In the genomic region with DNA sequence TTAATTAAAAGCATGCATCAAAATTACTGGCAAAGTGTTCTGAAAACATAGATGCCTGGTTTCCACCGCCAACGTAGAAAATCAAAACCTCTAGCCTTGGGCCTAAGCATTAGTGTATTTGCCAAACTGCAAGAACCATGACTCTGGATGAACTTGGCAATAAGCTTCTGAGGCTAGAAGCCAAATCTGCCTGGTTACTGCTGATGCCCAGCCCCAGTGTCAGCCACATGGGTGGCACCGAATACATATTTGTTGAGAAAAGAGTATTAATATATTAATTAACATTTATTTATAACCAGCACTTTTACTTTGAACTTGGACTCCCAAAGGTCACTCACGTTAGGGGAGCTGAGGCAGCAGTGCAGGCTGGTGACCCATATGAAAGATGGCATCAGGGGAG, we compare ENCODE assay signal across 23 cellular contexts.
A peak's percentile ranks its signal among the peaks of the same experiment; 100 is the strongest.
DNase-seq lines count a peak whose midpoint lies in the region; ATAC-seq, FAIRE-seq and TF ChIP-seq lines count a peak whose summit lies in the region.
"Had no signal": no experiment of that assay in that cellular context is flagged by ENCODE, and none has a peak within 500 bp of the region (broad histone marks: within the 10 kb centered on the region; RNA-seq: fewer than 3 reads in every experiment).

No MANE protein-coding gene starts in this region.

- no peak for TF ChIP-seq EP300 in HepG2 (IDR thresholded peaks at IDR 0.05; ENCODE audit: low read depth in 2 of 2, low read length in 2 of 2)
- TF ChIP-seq EP300 in HepG2 (CRISPR knock-in tag; IDR thresholded peaks at IDR 0.05; ENCODE audit: borderline replicate concordance), result no peak
- TF ChIP-seq EP300 in esophagus muscularis mucosa (IDR thresholded peaks at IDR 0.05), result no peak

- POLR2A ChIA-PET in HepG2 (lab: Yijun Ruan, JAX), result no interaction called here

- H3K27me3 ChIP-seq in HepG2 (ENCODE audit: control insufficient read depth in 1 of 2, insufficient read depth in 2 of 2, low read length in 2 of 2) (no peaks in the 10 kb centered on the region; a peak in 1 of 5 replicates), right lobe of liver (no peaks in the 10 kb centered on the region), esophagus muscularis mucosa (peaks cover 0 to 5% (median 0%) of the 10 kb centered on the region in 4 donors), adrenal gland (no peaks in the 10 kb centered on the region), tibial artery (no peaks in the 10 kb centered on the region)
- H3K27me3 ChIP-seq: BLaER1 had no signal

- DNase-seq in DMS 273 (lab: John Stamatoyannopoulos, UW; ENCODE audit: unreplicated experiment), result peak; percentile 79
- DNase-seq in DMS 273 treated with DMSO at 0.1 percent for 48 hours (lab: John Stamatoyannopoulos, UW), result no peak
- no peak for DNase-seq in HepG2 (ENCODE audit: low spot score)
- DNase-seq in right lobe of liver, result no peak
- DNase-seq in esophagus muscularis mucosa (ENCODE audit: extremely low spot score), result peak; percentile 55
- peak; percentile 25 for DNase-seq in osteocyte (ENCODE audit: extremely low spot score, unreplicated experiment)
- no peak for DNase-seq in adrenal gland
- DNase-seq in tibial artery, result no peak
- DNase-seq: Caco-2; CD4-positive, CD25-positive, alpha-beta regulatory T cell; CD8-positive, alpha-beta T cell; DND-41; GM23248; H9 had no signal

- no peak overlapping the region for H2AFZ ChIP-seq in HepG2 (ENCODE audit: low read length)
- H2AFZ ChIP-seq: GM23248 had no signal

- no peak for ATAC-seq in HepG2
- ATAC-seq in right lobe of liver, result no peak
- ATAC-seq: CD8-positive, alpha-beta T cell; HCT116 had no signal

- FAIRE-seq in HepG2 (lab: Jason Lieb, UNC), result no peak
- FAIRE-seq: A204.1, G401.6, GM12892, GM19239 had no signal

- no peak overlapping the region for H3K4me3 ChIP-seq in HepG2 (replicated peaks in 1 of 3; ENCODE audit: insufficient read depth in 1 of 3, low read depth in 2 of 3, low read length in 3 of 3)
- H3K4me3 ChIP-seq in right lobe of liver, result no peak overlapping the region
- H3K4me3 ChIP-seq in esophagus muscularis mucosa, result no peak overlapping the region
- no peak overlapping the region for H3K4me3 ChIP-seq in adrenal gland
- H3K4me3 ChIP-seq in tibial artery, result no peak overlapping the region
- H3K4me3 ChIP-seq: BLaER1, GM23248 had no signal

- H3K4me1 Mint-ChIP-seq in osteocyte (ENCODE audit: unreplicated experiment), result no peaks in the 10 kb centered on the region
- H3K4me1 Mint-ChIP-seq: B cell; CD4-positive, CD25-positive, alpha-beta regulatory T cell had no signal

- intact Hi-C loops in HepG2 (cut with micrococcal nuclease; ENCODE audit: unreplicated experiment), result no loop called here
- intact Hi-C loops in right lobe of liver (cut with DNase I), result no loop called here
- intact Hi-C loops in esophagus muscularis mucosa (cut with DNase I), result no loop called here
- intact Hi-C loops in adrenal gland (cut with DNase I), result no loop called here
- intact Hi-C loops in tibial artery (cut with DNase I; ENCODE audit: low total_unique reads), result no loop called here

- TF ChIP-seq CTCF in HepG2 (CRISPR knock-in tag; IDR thresholded peaks at IDR 0.05) (no peak), right lobe of liver (IDR thresholded peaks at IDR 0.05) (no peak), esophagus muscularis mucosa (IDR thresholded peaks at IDR 0.05) (no peak), osteocyte (IDR thresholded peaks at IDR 0.05) (no peak), adrenal gland (IDR thresholded peaks at IDR 0.05) (no peak), tibial artery (IDR thresholded peaks at IDR 0.05) (no peak)

- H3K27me3 Mint-ChIP-seq in osteocyte (ENCODE audit: unreplicated experiment), result no peaks in the 10 kb centered on the region
- H3K27me3 Mint-ChIP-seq: B cell had no signal

- H3K4me3 Mint-ChIP-seq in osteocyte (ENCODE audit: unreplicated experiment), result no peak overlapping the region
- H3K4me3 Mint-ChIP-seq: B cell; CD4-positive, CD25-positive, alpha-beta regulatory T cell; CD8-positive, alpha-beta T cell; H9 had no signal

- TF ChIP-seq RAD21 in HepG2 (CRISPR knock-in tag; IDR thresholded peaks at IDR 0.05), result no peak

- H3K4me1 ChIP-seq in HepG2 (ENCODE audit: insufficient read depth, low read length), result no peaks in the 10 kb centered on the region
- H3K4me1 ChIP-seq in right lobe of liver, result no peaks in the 10 kb centered on the region
- H3K4me1 ChIP-seq in esophagus muscularis mucosa, result no peaks in the 10 kb centered on the region
- H3K4me1 ChIP-seq in adrenal gland (replicated peaks in 1 of 2), result no peaks in the 10 kb centered on the region
- peaks cover 0 to 4% (median 0%) of the 10 kb centered on the region in 4 donors for H3K4me1 ChIP-seq in tibial artery
- H3K4me1 ChIP-seq: Caco-2 had no signal

- H4K20me1 ChIP-seq in HepG2 (ENCODE audit: insufficient read depth, low read length), result no peaks in the 10 kb centered on the region
- H4K20me1 ChIP-seq: BLaER1 had no signal

- H3K9ac ChIP-seq in HepG2 (ENCODE audit: insufficient read depth, low read depth, low read length), result no peak overlapping the region
- H3K9ac ChIP-seq: BLaER1, GM23248 had no signal

- in situ Hi-C loops in HepG2 (cut with HindIII; ENCODE audit: extremely low pct_ligation_motif_present, low pct_unique_long_range_greater_than_20kb), result no loop called here

- H3K9me3 ChIP-seq in HepG2 (ENCODE audit: low read length) (no peaks in the 10 kb centered on the region), right lobe of liver (no peaks in the 10 kb centered on the region), esophagus muscularis mucosa (no peaks in the 10 kb centered on the region), adrenal gland (replicated peaks in 1 of 3) (no peaks in the 10 kb centered on the region), tibial artery (no peaks in the 10 kb centered on the region)
- H3K9me3 ChIP-seq: BLaER1, Caco-2 had no signal

- H3K36me3 Mint-ChIP-seq in osteocyte (ENCODE audit: unreplicated experiment), result no peaks in the 10 kb centered on the region
- H3K36me3 Mint-ChIP-seq: CD4-positive, CD25-positive, alpha-beta regulatory T cell; CD8-positive, alpha-beta T cell had no signal

- WGBS in HepG2 (ENCODE audit: low lambda C conversion rate), result 1% methylated on average over 4 of the region's 4 CpGs
- WGBS in right lobe of liver (ENCODE audit: insufficient coverage, low coverage, low lambda C conversion rate, missing lambda C conversion rate), result 72% methylated on average over 4 of the region's 4 CpGs
- 87% methylated on average over 4 of the region's 4 CpGs for WGBS in esophagus muscularis mucosa
- WGBS in adrenal gland, 4 donors, result 79 to 88% (median 83%) methylated on average over 4 of the region's 4 CpGs

- TF ChIP-seq POLR2A in HepG2 (IDR thresholded peaks at IDR 0.05; ENCODE audit: insufficient read depth in 1 of 2, low read depth in 2 of 2, low read length in 2 of 2), result no peak
- no peak for TF ChIP-seq POLR2A in right lobe of liver (IDR thresholded peaks at IDR 0.05)
- no peak for TF ChIP-seq POLR2A in esophagus muscularis mucosa (IDR thresholded peaks at IDR 0.05; ENCODE audit: low read depth)
- TF ChIP-seq POLR2A in adrenal gland (IDR thresholded peaks at IDR 0.05), result no peak

- no peak overlapping the region for H3K4me2 ChIP-seq in HepG2 (ENCODE audit: low read depth, low read length)
- H3K4me2 ChIP-seq: BLaER1 had no signal

- no peaks in the 10 kb centered on the region for H3K36me3 ChIP-seq in HepG2 (replicated peaks in 1 of 2; ENCODE audit: control insufficient read depth in 1 of 2, insufficient read depth in 2 of 2, low read length in 2 of 2)
- no peaks in the 10 kb centered on the region for H3K36me3 ChIP-seq in right lobe of liver
- no peaks in the 10 kb centered on the region for H3K36me3 ChIP-seq in esophagus muscularis mucosa
- H3K36me3 ChIP-seq in adrenal gland (replicated peaks in 1 of 2), result no peaks in the 10 kb centered on the region
- no peaks in the 10 kb centered on the region for H3K36me3 ChIP-seq in tibial artery
- H3K36me3 ChIP-seq: BLaER1 had no signal

- H3K27ac ChIP-seq in HepG2 (ENCODE audit: extremely low read length, insufficient read depth, low read length) (no peak overlapping the region), right lobe of liver (no peak overlapping the region), esophagus muscularis mucosa (replicated peaks in 1 of 4) (no peak overlapping the region), adrenal gland (no peak overlapping the region), tibial artery (no peak overlapping the region)
- H3K27ac ChIP-seq: 22Rv1, BLaER1, C4-2B, GM23248 had no signal

- H3K27ac Mint-ChIP-seq in osteocyte (ENCODE audit: unreplicated experiment), result no peak overlapping the region
- H3K27ac Mint-ChIP-seq: B cell; CD4-positive, CD25-positive, alpha-beta regulatory T cell; CD8-positive, alpha-beta T cell; H9 had no signal

- BruUV-seq in HepG2 (replicated peaks; lab: Mats Ljungman, UMichigan), result no TSS peak

- H3K79me2 ChIP-seq in HepG2 (ENCODE audit: insufficient read depth, low read length), result no peaks in the 10 kb centered on the region

- peaks cover 7% of the 10 kb centered on the region for H3K9me3 Mint-ChIP-seq in osteocyte (ENCODE audit: unreplicated experiment)
- H3K9me3 Mint-ChIP-seq: CD8-positive, alpha-beta T cell; H9 had no signal

- CTCF ChIA-PET in HepG2 (lab: Yijun Ruan, JAX; ENCODE audit: low intra/inter-chr PET ratio, low total read pairs), result no interaction called here

TF ChIP-seq in HepG2, 621 proteins besides CTCF, POLR2A, EP300 and RAD21:
- TF ChIP-seq RAD51 (IDR thresholded peaks at IDR 0.05; ENCODE audit: borderline replicate concordance) (no peak), RFX5 (IDR thresholded peaks at IDR 0.05; ENCODE audit: low read depth, low read length) (peak; percentile 70)

Comparison
In these comparisons a context has a peak if more than half of its experiments do, and no peak if none do; other contexts are left out.
1. DNase-seq: peak in DMS 273 (single experiment), esophagus muscularis mucosa (single experiment) and osteocyte (single experiment); none in DMS 273 treated with DMSO at 0.1 percent for 48 hours (single experiment), HepG2 (single experiment), right lobe of liver (0 of 3), adrenal gland (0 of 7) and tibial artery (0 of 2).